Comparison of ENCODE assay signal across 1 cellular context in the genomic region with DNA sequence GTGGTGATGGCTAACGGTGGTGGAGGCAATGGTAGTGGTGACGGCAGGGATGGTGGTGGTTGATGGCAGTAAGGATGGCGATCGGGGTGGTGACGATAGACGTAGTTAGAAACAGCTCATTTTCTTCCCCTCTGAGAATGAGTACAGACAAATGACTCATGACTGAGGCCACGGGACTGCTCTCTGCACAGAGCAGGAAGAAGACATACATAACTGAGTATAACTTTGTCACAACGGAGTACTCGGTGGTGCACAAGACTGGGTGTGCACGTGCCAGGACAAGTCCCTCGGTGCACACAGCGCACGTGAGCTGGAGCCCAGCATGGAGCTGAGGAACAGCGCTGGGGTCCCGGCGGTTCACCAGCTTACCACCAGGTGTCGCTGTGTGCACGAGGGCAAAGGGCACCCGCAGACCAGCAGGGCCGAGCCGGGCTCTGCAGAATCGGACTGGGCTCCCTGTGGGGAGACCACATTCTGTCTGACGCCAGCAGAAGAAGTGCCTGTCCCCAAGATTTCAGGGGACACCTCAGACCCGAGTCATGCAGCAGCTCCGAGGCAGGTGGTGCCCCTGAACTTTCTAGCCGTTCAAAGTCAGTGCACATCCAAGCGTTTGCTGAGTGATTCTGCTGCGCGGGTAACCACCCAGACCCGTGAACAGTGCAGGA.
TF ChIP-seq lines count a peak whose summit lies in the region.

No MANE protein-coding gene starts in this region.

TF ChIP-seq in HepG2, 621 proteins besides CTCF, POLR2A, EP300 and RAD21 (continued from another document and continues in another):
- no peak for TF ChIP-seq ZNF549 (CRISPR knock-in tag; IDR thresholded peaks at IDR 0.05)
- TF ChIP-seq, protein P1, sequence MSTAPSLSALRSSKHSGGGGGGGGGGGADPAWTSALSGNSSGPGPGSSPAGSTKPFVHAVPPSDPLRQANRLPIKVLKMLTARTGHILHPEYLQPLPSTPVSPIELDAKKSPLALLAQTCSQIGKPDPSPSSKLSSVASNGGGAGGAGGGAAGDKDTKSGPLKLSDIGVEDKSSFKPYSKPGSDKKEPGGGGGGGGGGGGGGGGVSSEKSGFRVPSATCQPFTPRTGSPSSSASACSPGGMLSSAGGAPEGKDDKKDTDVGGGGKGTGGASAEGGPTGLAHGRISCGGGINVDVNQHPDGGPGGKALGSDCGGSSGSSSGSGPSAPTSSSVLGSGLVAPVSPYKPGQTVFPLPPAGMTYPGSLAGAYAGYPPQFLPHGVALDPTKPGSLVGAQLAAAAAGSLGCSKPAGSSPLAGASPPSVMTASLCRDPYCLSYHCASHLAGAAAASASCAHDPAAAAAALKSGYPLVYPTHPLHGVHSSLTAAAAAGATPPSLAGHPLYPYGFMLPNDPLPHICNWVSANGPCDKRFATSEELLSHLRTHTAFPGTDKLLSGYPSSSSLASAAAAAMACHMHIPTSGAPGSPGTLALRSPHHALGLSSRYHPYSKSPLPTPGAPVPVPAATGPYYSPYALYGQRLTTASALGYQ (CRISPR knock-in tag; IDR thresholded peaks at IDR 0.05), result no peak; the same call in 1 of the 2 replicates
- no peak for TF ChIP-seq ZKSCAN5 (CRISPR knock-in tag; IDR thresholded peaks at IDR 0.05)
- TF ChIP-seq, protein P2, sequence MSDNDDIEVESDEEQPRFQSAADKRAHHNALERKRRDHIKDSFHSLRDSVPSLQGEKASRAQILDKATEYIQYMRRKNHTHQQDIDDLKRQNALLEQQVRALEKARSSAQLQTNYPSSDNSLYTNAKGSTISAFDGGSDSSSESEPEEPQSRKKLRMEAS (IDR thresholded peaks at IDR 0.05), result peak; percentile 89
- 0 out of 2 replicates have a peak, but pooled peaks have one; percentile 54 for TF ChIP-seq ESRRA (CRISPR knock-in tag; IDR thresholded peaks at IDR 0.05; ENCODE audit: low read depth)
- TF ChIP-seq MAFG (CRISPR knock-in tag; IDR thresholded peaks at IDR 0.05), result no peak
- TF ChIP-seq, protein P3, sequence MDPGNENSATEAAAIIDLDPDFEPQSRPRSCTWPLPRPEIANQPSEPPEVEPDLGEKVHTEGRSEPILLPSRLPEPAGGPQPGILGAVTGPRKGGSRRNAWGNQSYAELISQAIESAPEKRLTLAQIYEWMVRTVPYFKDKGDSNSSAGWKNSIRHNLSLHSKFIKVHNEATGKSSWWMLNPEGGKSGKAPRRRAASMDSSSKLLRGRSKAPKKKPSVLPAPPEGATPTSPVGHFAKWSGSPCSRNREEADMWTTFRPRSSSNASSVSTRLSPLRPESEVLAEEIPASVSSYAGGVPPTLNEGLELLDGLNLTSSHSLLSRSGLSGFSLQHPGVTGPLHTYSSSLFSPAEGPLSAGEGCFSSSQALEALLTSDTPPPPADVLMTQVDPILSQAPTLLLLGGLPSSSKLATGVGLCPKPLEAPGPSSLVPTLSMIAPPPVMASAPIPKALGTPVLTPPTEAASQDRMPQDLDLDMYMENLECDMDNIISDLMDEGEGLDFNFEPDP (CRISPR knock-in tag; conservative IDR thresholded peaks at IDR 0.05), result no peak
- TF ChIP-seq ZFY (CRISPR knock-in tag; IDR thresholded peaks at IDR 0.05), result peak; percentile 52; the same call in 1 of the 2 replicates
- no peak for TF ChIP-seq MATR3 (CRISPR knock-in tag; IDR thresholded peaks at IDR 0.05)
- TF ChIP-seq NCOR1 (IDR thresholded peaks at IDR 0.05; ENCODE audit: borderline replicate concordance, low read length), result no peak
- no peak for TF ChIP-seq ETV5 (CRISPR knock-in tag; IDR thresholded peaks at IDR 0.05; ENCODE audit: borderline replicate concordance)
- TF ChIP-seq ZNF335 (CRISPR knock-in tag; IDR thresholded peaks at IDR 0.05), result no peak
- TF ChIP-seq SOX6 (IDR thresholded peaks at IDR 0.05), result no peak
- peak; percentile 44 for TF ChIP-seq SOX6 (CRISPR knock-in tag; IDR thresholded peaks at IDR 0.05)
- TF ChIP-seq HDAC2 (CRISPR knock-in tag; IDR thresholded peaks at IDR 0.05), result peak; percentile 41; the same call in 1 of the 2 replicates
- TF ChIP-seq, protein P4, sequence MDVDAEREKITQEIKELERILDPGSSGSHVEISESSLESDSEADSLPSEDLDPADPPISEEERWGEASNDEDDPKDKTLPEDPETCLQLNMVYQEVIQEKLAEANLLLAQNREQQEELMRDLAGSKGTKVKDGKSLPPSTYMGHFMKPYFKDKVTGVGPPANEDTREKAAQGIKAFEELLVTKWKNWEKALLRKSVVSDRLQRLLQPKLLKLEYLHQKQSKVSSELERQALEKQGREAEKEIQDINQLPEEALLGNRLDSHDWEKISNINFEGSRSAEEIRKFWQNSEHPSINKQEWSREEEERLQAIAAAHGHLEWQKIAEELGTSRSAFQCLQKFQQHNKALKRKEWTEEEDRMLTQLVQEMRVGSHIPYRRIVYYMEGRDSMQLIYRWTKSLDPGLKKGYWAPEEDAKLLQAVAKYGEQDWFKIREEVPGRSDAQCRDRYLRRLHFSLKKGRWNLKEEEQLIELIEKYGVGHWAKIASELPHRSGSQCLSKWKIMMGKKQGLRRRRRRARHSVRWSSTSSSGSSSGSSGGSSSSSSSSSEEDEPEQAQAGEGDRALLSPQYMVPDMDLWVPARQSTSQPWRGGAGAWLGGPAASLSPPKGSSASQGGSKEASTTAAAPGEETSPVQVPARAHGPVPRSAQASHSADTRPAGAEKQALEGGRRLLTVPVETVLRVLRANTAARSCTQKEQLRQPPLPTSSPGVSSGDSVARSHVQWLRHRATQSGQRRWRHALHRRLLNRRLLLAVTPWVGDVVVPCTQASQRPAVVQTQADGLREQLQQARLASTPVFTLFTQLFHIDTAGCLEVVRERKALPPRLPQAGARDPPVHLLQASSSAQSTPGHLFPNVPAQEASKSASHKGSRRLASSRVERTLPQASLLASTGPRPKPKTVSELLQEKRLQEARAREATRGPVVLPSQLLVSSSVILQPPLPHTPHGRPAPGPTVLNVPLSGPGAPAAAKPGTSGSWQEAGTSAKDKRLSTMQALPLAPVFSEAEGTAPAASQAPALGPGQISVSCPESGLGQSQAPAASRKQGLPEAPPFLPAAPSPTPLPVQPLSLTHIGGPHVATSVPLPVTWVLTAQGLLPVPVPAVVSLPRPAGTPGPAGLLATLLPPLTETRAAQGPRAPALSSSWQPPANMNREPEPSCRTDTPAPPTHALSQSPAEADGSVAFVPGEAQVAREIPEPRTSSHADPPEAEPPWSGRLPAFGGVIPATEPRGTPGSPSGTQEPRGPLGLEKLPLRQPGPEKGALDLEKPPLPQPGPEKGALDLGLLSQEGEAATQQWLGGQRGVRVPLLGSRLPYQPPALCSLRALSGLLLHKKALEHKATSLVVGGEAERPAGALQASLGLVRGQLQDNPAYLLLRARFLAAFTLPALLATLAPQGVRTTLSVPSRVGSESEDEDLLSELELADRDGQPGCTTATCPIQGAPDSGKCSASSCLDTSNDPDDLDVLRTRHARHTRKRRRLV (CRISPR knock-in tag; IDR thresholded peaks at IDR 0.05), result no peak
- TF ChIP-seq, protein P5, sequence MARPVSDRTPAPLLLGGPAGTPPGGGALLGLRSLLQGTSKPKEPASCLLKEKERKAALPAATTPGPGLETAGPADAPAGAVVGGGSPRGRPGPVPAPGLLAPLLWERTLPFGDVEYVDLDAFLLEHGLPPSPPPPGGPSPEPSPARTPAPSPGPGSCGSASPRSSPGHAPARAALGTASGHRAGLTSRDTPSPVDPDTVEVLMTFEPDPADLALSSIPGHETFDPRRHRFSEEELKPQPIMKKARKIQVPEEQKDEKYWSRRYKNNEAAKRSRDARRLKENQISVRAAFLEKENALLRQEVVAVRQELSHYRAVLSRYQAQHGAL (CRISPR knock-in tag; IDR thresholded peaks at IDR 0.05; ENCODE audit: not compliant biosample characterization), result no peak
- TF ChIP-seq SMYD3 (CRISPR knock-in tag; IDR thresholded peaks at IDR 0.05), result no peak
- no peak for TF ChIP-seq RBFOX2 (IDR thresholded peaks at IDR 0.05; ENCODE audit: low read depth, low read length)
- TF ChIP-seq, protein P6, sequence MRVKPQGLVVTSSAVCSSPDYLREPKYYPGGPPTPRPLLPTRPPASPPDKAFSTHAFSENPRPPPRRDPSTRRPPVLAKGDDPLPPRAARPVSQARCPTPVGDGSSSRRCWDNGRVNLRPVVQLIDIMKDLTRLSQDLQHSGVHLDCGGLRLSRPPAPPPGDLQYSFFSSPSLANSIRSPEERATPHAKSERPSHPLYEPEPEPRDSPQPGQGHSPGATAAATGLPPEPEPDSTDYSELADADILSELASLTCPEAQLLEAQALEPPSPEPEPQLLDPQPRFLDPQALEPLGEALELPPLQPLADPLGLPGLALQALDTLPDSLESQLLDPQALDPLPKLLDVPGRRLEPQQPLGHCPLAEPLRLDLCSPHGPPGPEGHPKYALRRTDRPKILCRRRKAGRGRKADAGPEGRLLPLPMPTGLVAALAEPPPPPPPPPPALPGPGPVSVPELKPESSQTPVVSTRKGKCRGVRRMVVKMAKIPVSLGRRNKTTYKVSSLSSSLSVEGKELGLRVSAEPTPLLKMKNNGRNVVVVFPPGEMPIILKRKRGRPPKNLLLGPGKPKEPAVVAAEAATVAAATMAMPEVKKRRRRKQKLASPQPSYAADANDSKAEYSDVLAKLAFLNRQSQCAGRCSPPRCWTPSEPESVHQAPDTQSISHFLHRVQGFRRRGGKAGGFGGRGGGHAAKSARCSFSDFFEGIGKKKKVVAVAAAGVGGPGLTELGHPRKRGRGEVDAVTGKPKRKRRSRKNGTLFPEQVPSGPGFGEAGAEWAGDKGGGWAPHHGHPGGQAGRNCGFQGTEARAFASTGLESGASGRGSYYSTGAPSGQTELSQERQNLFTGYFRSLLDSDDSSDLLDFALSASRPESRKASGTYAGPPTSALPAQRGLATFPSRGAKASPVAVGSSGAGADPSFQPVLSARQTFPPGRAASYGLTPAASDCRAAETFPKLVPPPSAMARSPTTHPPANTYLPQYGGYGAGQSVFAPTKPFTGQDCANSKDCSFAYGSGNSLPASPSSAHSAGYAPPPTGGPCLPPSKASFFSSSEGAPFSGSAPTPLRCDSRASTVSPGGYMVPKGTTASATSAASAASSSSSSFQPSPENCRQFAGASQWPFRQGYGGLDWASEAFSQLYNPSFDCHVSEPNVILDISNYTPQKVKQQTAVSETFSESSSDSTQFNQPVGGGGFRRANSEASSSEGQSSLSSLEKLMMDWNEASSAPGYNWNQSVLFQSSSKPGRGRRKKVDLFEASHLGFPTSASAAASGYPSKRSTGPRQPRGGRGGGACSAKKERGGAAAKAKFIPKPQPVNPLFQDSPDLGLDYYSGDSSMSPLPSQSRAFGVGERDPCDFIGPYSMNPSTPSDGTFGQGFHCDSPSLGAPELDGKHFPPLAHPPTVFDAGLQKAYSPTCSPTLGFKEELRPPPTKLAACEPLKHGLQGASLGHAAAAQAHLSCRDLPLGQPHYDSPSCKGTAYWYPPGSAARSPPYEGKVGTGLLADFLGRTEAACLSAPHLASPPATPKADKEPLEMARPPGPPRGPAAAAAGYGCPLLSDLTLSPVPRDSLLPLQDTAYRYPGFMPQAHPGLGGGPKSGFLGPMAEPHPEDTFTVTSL (CRISPR knock-in tag; IDR thresholded peaks at IDR 0.05; ENCODE audit: borderline replicate concordance), result no peak
- TF ChIP-seq, protein P7, sequence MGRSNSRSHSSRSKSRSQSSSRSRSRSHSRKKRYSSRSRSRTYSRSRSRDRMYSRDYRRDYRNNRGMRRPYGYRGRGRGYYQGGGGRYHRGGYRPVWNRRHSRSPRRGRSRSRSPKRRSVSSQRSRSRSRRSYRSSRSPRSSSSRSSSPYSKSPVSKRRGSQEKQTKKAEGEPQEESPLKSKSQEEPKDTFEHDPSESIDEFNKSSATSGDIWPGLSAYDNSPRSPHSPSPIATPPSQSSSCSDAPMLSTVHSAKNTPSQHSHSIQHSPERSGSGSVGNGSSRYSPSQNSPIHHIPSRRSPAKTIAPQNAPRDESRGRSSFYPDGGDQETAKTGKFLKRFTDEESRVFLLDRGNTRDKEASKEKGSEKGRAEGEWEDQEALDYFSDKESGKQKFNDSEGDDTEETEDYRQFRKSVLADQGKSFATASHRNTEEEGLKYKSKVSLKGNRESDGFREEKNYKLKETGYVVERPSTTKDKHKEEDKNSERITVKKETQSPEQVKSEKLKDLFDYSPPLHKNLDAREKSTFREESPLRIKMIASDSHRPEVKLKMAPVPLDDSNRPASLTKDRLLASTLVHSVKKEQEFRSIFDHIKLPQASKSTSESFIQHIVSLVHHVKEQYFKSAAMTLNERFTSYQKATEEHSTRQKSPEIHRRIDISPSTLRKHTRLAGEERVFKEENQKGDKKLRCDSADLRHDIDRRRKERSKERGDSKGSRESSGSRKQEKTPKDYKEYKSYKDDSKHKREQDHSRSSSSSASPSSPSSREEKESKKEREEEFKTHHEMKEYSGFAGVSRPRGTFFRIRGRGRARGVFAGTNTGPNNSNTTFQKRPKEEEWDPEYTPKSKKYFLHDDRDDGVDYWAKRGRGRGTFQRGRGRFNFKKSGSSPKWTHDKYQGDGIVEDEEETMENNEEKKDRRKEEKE (IDR thresholded peaks at IDR 0.05), result no peak
- TF ChIP-seq PHF8 (CRISPR knock-in tag; IDR thresholded peaks at IDR 0.05), result no peak
- no peak for TF ChIP-seq FIP1L1 (IDR thresholded peaks at IDR 0.05; ENCODE audit: borderline replicate concordance, insufficient read depth, low read depth, low read length)
- peak; percentile 74; the same call in 1 of the 2 replicates for TF ChIP-seq SRY (CRISPR knock-in tag; IDR thresholded peaks at IDR 0.05)
- TF ChIP-seq MAF1 (CRISPR knock-in tag; IDR thresholded peaks at IDR 0.05; ENCODE audit: borderline replicate concordance), result 0 out of 2 replicates have a peak, but pooled peaks have one; percentile 54
- TF ChIP-seq, protein P8, sequence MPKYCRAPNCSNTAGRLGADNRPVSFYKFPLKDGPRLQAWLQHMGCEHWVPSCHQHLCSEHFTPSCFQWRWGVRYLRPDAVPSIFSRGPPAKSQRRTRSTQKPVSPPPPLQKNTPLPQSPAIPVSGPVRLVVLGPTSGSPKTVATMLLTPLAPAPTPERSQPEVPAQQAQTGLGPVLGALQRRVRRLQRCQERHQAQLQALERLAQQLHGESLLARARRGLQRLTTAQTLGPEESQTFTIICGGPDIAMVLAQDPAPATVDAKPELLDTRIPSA (CRISPR knock-in tag; IDR thresholded peaks at IDR 0.05; ENCODE audit: borderline replicate concordance), result no peak
- TF ChIP-seq, protein P9, sequence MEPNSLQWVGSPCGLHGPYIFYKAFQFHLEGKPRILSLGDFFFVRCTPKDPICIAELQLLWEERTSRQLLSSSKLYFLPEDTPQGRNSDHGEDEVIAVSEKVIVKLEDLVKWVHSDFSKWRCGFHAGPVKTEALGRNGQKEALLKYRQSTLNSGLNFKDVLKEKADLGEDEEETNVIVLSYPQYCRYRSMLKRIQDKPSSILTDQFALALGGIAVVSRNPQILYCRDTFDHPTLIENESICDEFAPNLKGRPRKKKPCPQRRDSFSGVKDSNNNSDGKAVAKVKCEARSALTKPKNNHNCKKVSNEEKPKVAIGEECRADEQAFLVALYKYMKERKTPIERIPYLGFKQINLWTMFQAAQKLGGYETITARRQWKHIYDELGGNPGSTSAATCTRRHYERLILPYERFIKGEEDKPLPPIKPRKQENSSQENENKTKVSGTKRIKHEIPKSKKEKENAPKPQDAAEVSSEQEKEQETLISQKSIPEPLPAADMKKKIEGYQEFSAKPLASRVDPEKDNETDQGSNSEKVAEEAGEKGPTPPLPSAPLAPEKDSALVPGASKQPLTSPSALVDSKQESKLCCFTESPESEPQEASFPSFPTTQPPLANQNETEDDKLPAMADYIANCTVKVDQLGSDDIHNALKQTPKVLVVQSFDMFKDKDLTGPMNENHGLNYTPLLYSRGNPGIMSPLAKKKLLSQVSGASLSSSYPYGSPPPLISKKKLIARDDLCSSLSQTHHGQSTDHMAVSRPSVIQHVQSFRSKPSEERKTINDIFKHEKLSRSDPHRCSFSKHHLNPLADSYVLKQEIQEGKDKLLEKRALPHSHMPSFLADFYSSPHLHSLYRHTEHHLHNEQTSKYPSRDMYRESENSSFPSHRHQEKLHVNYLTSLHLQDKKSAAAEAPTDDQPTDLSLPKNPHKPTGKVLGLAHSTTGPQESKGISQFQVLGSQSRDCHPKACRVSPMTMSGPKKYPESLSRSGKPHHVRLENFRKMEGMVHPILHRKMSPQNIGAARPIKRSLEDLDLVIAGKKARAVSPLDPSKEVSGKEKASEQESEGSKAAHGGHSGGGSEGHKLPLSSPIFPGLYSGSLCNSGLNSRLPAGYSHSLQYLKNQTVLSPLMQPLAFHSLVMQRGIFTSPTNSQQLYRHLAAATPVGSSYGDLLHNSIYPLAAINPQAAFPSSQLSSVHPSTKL (CRISPR knock-in tag; IDR thresholded peaks at IDR 0.05), result no peak; the same call in 1 of the 2 replicates
- peak; percentile 38; the same call in 1 of the 2 replicates for TF ChIP-seq ZFX (CRISPR knock-in tag; IDR thresholded peaks at IDR 0.05; ENCODE audit: low read depth)
- peak; percentile 77; the same call in 1 of the 2 replicates for TF ChIP-seq ZNF224 (CRISPR knock-in tag; IDR thresholded peaks at IDR 0.05)
